In genomic region chr12:75725505-75726120, GRCh38 we compare ENCODE assay signal across 10 cellular contexts.
A peak's percentile ranks its signal among the peaks of the same experiment; 100 is the strongest.
DNase-seq lines count a peak whose midpoint lies in the region; ATAC-seq, FAIRE-seq and TF ChIP-seq lines count a peak whose summit lies in the region.
"Had no signal": no experiment of that assay in that cellular context is flagged by ENCODE, and none has a peak within 500 bp of the region (broad histone marks: within the 10 kb centered on the region; RNA-seq: fewer than 3 reads in every experiment).

No MANE protein-coding gene starts in this region.

- peaks cover 3% of the 10 kb centered on the region for H3K36me3 Mint-ChIP-seq in T-helper 2 cell treated with Interferon-gamma antibody and Interleukin-4, amounts not matched to agents 5 μg/mL and 100 μg/mL, for 36 hours (ENCODE audit: low read depth)

- H3K27ac ChIP-seq in SJSA1 (peak overlapping the region; percentile 83), hepatocyte (peak overlapping the region; percentile 43)

- no peak overlapping the region for H2AFZ ChIP-seq in hepatocyte

- peaks cover 4% of the 10 kb centered on the region for H3K9me3 Mint-ChIP-seq in T-helper 2 cell treated with Interferon-gamma antibody and Interleukin-4, amounts not matched to agents 5 μg/mL and 100 μg/mL, for 36 hours
- H3K9me3 Mint-ChIP-seq: activated B cell treated with CpG ODN at 0.5 μM for 24 hours had no signal

- TF ChIP-seq CTCF in hepatocyte (IDR thresholded peaks at IDR 0.05; ENCODE audit: poor library complexity) (no peak), D721Med (IDR thresholded peaks at IDR 0.05; ENCODE audit: insufficient read depth, missing control alignments) (no peak)

- H3K79me2 ChIP-seq in hepatocyte: no peaks in the 10 kb centered on the region

- no peak for ATAC-seq in GM18519 (IDR thresholded peaks at IDR 0.05; ENCODE audit: low FRiP score, unreplicated experiment)

- no peak overlapping the region for H3K4me3 ChIP-seq in SJSA1
- no peak overlapping the region for H3K4me3 ChIP-seq in hepatocyte

- H3K9me3 ChIP-seq in SJSA1 (replicated peaks) (no peaks in the 10 kb centered on the region), hepatocyte (ENCODE audit: low read depth) (no peaks in the 10 kb centered on the region)

- H4K20me1 ChIP-seq in hepatocyte (ENCODE audit: insufficient read depth, poor library complexity, severe bottlenecking): no peaks in the 10 kb centered on the region

- H3K27me3 Mint-ChIP-seq in T-helper 2 cell treated with Interferon-gamma antibody and Interleukin-4, amounts not matched to agents 5 μg/mL and 100 μg/mL, for 36 hours (ENCODE audit: low read depth): peaks cover 2% of the 10 kb centered on the region

- no peaks in the 10 kb centered on the region for H3K27me3 ChIP-seq in SJSA1 (replicated peaks)
- H3K27me3 ChIP-seq in hepatocyte: no peaks in the 10 kb centered on the region

- H3K27ac Mint-ChIP-seq in T-helper 2 cell treated with Interferon-gamma antibody and Interleukin-4, amounts not matched to agents 5 μg/mL and 100 μg/mL, for 36 hours: no peak overlapping the region
- H3K27ac Mint-ChIP-seq: activated B cell treated with CpG ODN at 0.5 μM for 24 hours had no signal

- in situ Hi-C loops in ACHN (cut with HindIII; ENCODE audit: low pct_ligation_motif_present, low pct_unique_long_range_greater_than_20kb, low sequenced_read_pairs): no loop called here

- H3K36me3 ChIP-seq in SJSA1 (no peaks in the 10 kb centered on the region), hepatocyte (replicated peaks; ENCODE audit: insufficient read depth, low read depth) (no peaks in the 10 kb centered on the region)

- H3K9me2 ChIP-seq in hepatocyte (replicated peaks; ENCODE audit: insufficient read depth): no peaks in the 10 kb centered on the region

- FAIRE-seq in D721Med (lab: Jason Lieb, UNC): no peak

- H3K4me3 Mint-ChIP-seq in T-helper 2 cell treated with Interferon-gamma antibody and Interleukin-4, amounts not matched to agents 5 μg/mL and 100 μg/mL, for 36 hours: no peak overlapping the region
- H3K4me3 Mint-ChIP-seq: activated B cell treated with CpG ODN at 0.5 μM for 24 hours had no signal

- 24% methylated on average over 3 of the region's 3 CpGs for WGBS in hepatocyte (ENCODE audit: low lambda C conversion rate, missing lambda C conversion rate)

- peaks cover 50% of the 10 kb centered on the region for H3K4me1 ChIP-seq in SJSA1 (replicated peaks)
- H3K4me1 ChIP-seq in hepatocyte (ENCODE audit: insufficient read depth): peaks cover 20% of the 10 kb centered on the region

- H3K4me2 ChIP-seq in hepatocyte: no peak overlapping the region

- H3K4me1 Mint-ChIP-seq in T-helper 2 cell treated with Interferon-gamma antibody and Interleukin-4, amounts not matched to agents 5 μg/mL and 100 μg/mL, for 36 hours (ENCODE audit: low read depth): peaks cover 20% of the 10 kb centered on the region
- H3K4me1 Mint-ChIP-seq: activated B cell treated with CpG ODN at 0.5 μM for 24 hours had no signal

- DNase-seq in ACHN (peak; percentile 90), HS-27A (ENCODE audit: low read depth) (peak; percentile 68), SJSA1 (ENCODE audit: low read depth in 1 of 2, low spot score in 2 of 2) (peak; percentile 44 to 63), hepatocyte (ENCODE audit: low spot score) (no peak), D721Med (ENCODE audit: insufficient read length, low spot score) (no peak)
- no peak for DNase-seq in activated naive CD4-positive, alpha-beta T cell (lab: John Stamatoyannopoulos, UW)
- no peak for DNase-seq in T-helper 2 cell treated with Interferon-gamma antibody and Interleukin-4, amounts not matched to agents 5 μg/mL and 100 μg/mL, for 36 hours (ENCODE audit: low spot score)
- DNase-seq: activated B cell treated with CpG ODN at 0.5 μM for 24 hours, GDM1 had no signal

Comparison
In these comparisons a context has a peak if more than half of its experiments do, and no peak if none do; other contexts are left out.
1. DNase-seq: peak in ACHN (single experiment), HS-27A (single experiment) and SJSA1 (2 of 2); none in hepatocyte (single experiment), activated naive CD4-positive, alpha-beta T cell (0 of 4), T-helper 2 cell treated with Interferon-gamma antibody and Interleukin-4, amounts not matched to agents 5 μg/mL and 100 μg/mL, for 36 hours (single experiment) and D721Med (single experiment).